Comparison of ENCODE assay signal across 15 cellular contexts in genomic region chr3:59908280-59908679, GRCh38.
"Had no signal": no experiment of that assay in that cellular context is flagged by ENCODE, and none has a peak within 500 bp of the region (broad histone marks: within the 10 kb centered on the region; RNA-seq: fewer than 3 reads in every experiment).

No MANE protein-coding gene starts in this region.

- H3K36me3 ChIP-seq: left lung, suprapubic skin had no signal

- H3K27me3 ChIP-seq: left lung, suprapubic skin had no signal

- ATAC-seq: activated CD8-positive, alpha-beta T cell treated with anti-CD3 and anti-CD28 coated beads for 36 hours; left lung; natural killer cell treated with Interleukin-12 subunit alpha and Interleukin-12 subunit beta and Interleukin-15 and Interleukin-18, amount 100 ng/mL, for 72 hours; T-helper 17 cell had no signal

- H3K4me3 ChIP-seq: left lung, suprapubic skin had no signal

- H3K4me1 ChIP-seq: left lung, suprapubic skin had no signal

- H3K9me3 ChIP-seq: left lung, suprapubic skin had no signal

- FAIRE-seq: islet of Langerhans had no signal

- DNase-seq: activated CD4-positive, alpha-beta T cell treated with anti-CD3 and anti-CD28 coated beads for 48 hours; activated CD8-positive, alpha-beta T cell treated with anti-CD3 and anti-CD28 coated beads for 36 hours; activated gamma-delta T cell; activated naive CD8-positive, alpha-beta T cell treated with anti-CD3 and anti-CD28 coated beads, Interleukin-2, amount 10 ng/mL, durations not matched to agents 7 days and 5 days; activated T-cell treated with anti-CD3 and anti-CD28 coated beads, Interleukin-2, amount 50 U/mL, for 48 hours; effector memory CD4-positive, alpha-beta T cell; foreskin melanocyte; left lung; right cardiac atrium; T-helper 17 cell; trophoblast cell had no signal

- H3K27ac ChIP-seq: epithelial cell of prostate, left lung, suprapubic skin had no signal
